In genomic region chr1:75233302-75233929, GRCh38 we compare ENCODE assay signal across 8 cellular contexts.
A peak's percentile ranks its signal among the peaks of the same experiment; 100 is the strongest.
DNase-seq lines count a peak whose midpoint lies in the region; ATAC-seq and TF ChIP-seq lines count a peak whose summit lies in the region.

No MANE protein-coding gene starts in this region.

- no peaks in the 10 kb centered on the region for H3K4me1 ChIP-seq in mucosa of descending colon (ENCODE audit: low read depth)

- no peaks in the 10 kb centered on the region for H3K27me3 Mint-ChIP-seq in activated CD4-positive, alpha-beta memory T cell treated with anti-CD3 and anti-CD28 coated beads, Interleukin-2, amount 10 ng/mL, durations not matched to agents 7 days and 5 days

- DNase-seq in EH (ENCODE audit: low read depth): peak; percentile 32
- peak; percentile 48 for DNase-seq in NCI-H69 (lab: John Stamatoyannopoulos, UW)
- peak; percentile 40 to 45 for DNase-seq in cardiac fibroblast (ENCODE audit: low read depth in 2 of 2)
- no peak for DNase-seq in mucosa of descending colon
- DNase-seq in activated CD4-positive, alpha-beta memory T cell treated with anti-CD3 and anti-CD28 coated beads, Interleukin-2, amount 10 ng/mL, durations not matched to agents 7 days and 5 days: no peak
- DNase-seq in epidermal melanocyte (ENCODE audit: insufficient read length, low spot score): no peak

- POLR2A ChIA-PET in activated CD4-positive, alpha-beta memory T cell treated with anti-CD3 and anti-CD28 coated beads, Interleukin-2, amount 10 ng/mL, durations not matched to agents 7 days and 5 days (lab: Charles Lee): no interaction called here

- H3K9me3 ChIP-seq in mucosa of descending colon: no peaks in the 10 kb centered on the region

- intact Hi-C loops in mucosa of descending colon (cut with DNase I, micrococcal nuclease): no loop called here

- H3K4me3 ChIP-seq in cardiac fibroblast (replicated peaks in 1 of 2; ENCODE audit: low read depth in 2 of 2, low read length in 2 of 2): no peak overlapping the region
- H3K4me3 ChIP-seq in mucosa of descending colon: no peak overlapping the region

- H3K9me3 Mint-ChIP-seq in activated CD4-positive, alpha-beta memory T cell treated with anti-CD3 and anti-CD28 coated beads, Interleukin-2, amount 10 ng/mL, durations not matched to agents 7 days and 5 days: no peaks in the 10 kb centered on the region

- H3K4me1 Mint-ChIP-seq in activated CD4-positive, alpha-beta memory T cell treated with anti-CD3 and anti-CD28 coated beads, Interleukin-2, amount 10 ng/mL, durations not matched to agents 7 days and 5 days: no peaks in the 10 kb centered on the region

- TF ChIP-seq CTCF in cardiac fibroblast (IDR thresholded peaks at IDR 0.05; ENCODE audit: low read depth, low read length) (peak; percentile 60), mucosa of descending colon (IDR thresholded peaks at IDR 0.05) (no peak)

- no peak overlapping the region for H3K4me3 Mint-ChIP-seq in activated CD4-positive, alpha-beta memory T cell treated with anti-CD3 and anti-CD28 coated beads, Interleukin-2, amount 10 ng/mL, durations not matched to agents 7 days and 5 days

- ATAC-seq in GM19463 (IDR thresholded peaks at IDR 0.05; ENCODE audit: unreplicated experiment): peak; percentile 93
- ATAC-seq in HG03354 (IDR thresholded peaks at IDR 0.05; ENCODE audit: poor library complexity, severe bottlenecking, unreplicated experiment): peak; percentile 96
- ATAC-seq in mucosa of descending colon: peak; percentile 52

- CTCF ChIA-PET in activated CD4-positive, alpha-beta memory T cell treated with anti-CD3 and anti-CD28 coated beads, Interleukin-2, amount 10 ng/mL, durations not matched to agents 7 days and 5 days (lab: Charles Lee): interaction anchor here (0.8 to 2.0 kb wide), 7 partner anchors 8 to 467 kb away, joined by 3 to 7 read pairs (median 4); no protein-coding TSS in a partner anchor

- no peaks in the 10 kb centered on the region for H3K36me3 Mint-ChIP-seq in activated CD4-positive, alpha-beta memory T cell treated with anti-CD3 and anti-CD28 coated beads, Interleukin-2, amount 10 ng/mL, durations not matched to agents 7 days and 5 days (ENCODE audit: low read depth)

- no peak overlapping the region for H3K27ac Mint-ChIP-seq in activated CD4-positive, alpha-beta memory T cell treated with anti-CD3 and anti-CD28 coated beads, Interleukin-2, amount 10 ng/mL, durations not matched to agents 7 days and 5 days

- H3K36me3 ChIP-seq in mucosa of descending colon (ENCODE audit: low read depth): no peaks in the 10 kb centered on the region

Comparison
In these comparisons a context has a peak if more than half of its experiments do, and no peak if none do; other contexts are left out.
1. DNase-seq: peak in EH (single experiment), NCI-H69 (single experiment) and cardiac fibroblast (2 of 2); none in mucosa of descending colon (0 of 3), activated CD4-positive, alpha-beta memory T cell treated with anti-CD3 and anti-CD28 coated beads, Interleukin-2, amount 10 ng/mL, durations not matched to agents 7 days and 5 days (single experiment) and epidermal melanocyte (single experiment).
2. Peak in every context shown above with its lines, with median percentiles within 50 percentile points of each other: ATAC-seq.